Comparison of ENCODE assay signal across 15 cellular contexts in genomic region chr4:2141022-2141761, GRCh38.
DNase-seq lines count a peak whose midpoint lies in the region; ATAC-seq and TF ChIP-seq lines count a peak whose summit lies in the region.
"Had no signal": no experiment of that assay in that cellular context is flagged by ENCODE, and none has a peak within 500 bp of the region (broad histone marks: within the 10 kb centered on the region; RNA-seq: fewer than 3 reads in every experiment).

No MANE protein-coding gene starts in this region.

- intact Hi-C loops in esophagus muscularis mucosa (cut with DNase I), result no loop called here
- intact Hi-C loops in vagina (cut with DNase I), result no loop called here

- H3K9ac ChIP-seq in HUES48 (ENCODE audit: low read depth, low read length), result no peak overlapping the region

- H3K27ac ChIP-seq in HUES48 (ENCODE audit: low read depth, low read length) (peak overlapping the region; percentile 51), esophagus muscularis mucosa (replicated peaks in 1 of 4) (peak overlapping the region in 2 of 4 donors; percentile 14 to 36), vagina (no peak overlapping the region), Peyer's patch (no peak overlapping the region)
- H3K27ac ChIP-seq: hepatocyte, uterus had no signal

- H3K4me1 ChIP-seq in HUES48 (ENCODE audit: control insufficient read depth, insufficient read depth, low read length), result peaks cover 5% of the 10 kb centered on the region; the same call in 1 of the 2 replicates
- no peaks in the 10 kb centered on the region for H3K4me1 ChIP-seq in esophagus muscularis mucosa
- no peaks in the 10 kb centered on the region for H3K4me1 ChIP-seq in vagina
- no peaks in the 10 kb centered on the region for H3K4me1 ChIP-seq in Peyer's patch
- H3K4me1 ChIP-seq: BE2C, uterus had no signal

- no peaks in the 10 kb centered on the region for H3K9me3 Mint-ChIP-seq in stimulated activated memory B cell treated with anti-CD40 and anti-IgM and Interleukin-4, amounts not matched to agents 10 μg/mL and 1 μg/mL and 100 μg/mL, for 72 hours

- TF ChIP-seq POLR2A in esophagus muscularis mucosa (IDR thresholded peaks at IDR 0.05; ENCODE audit: low read depth), result no peak
- no peak for TF ChIP-seq POLR2A in vagina (IDR thresholded peaks at IDR 0.05)
- TF ChIP-seq POLR2A in Peyer's patch (IDR thresholded peaks at IDR 0.05), result no peak

- H3K4me1 Mint-ChIP-seq in stimulated activated memory B cell treated with anti-CD40 and anti-IgM and Interleukin-4, amounts not matched to agents 10 μg/mL and 1 μg/mL and 100 μg/mL, for 72 hours, result no peaks in the 10 kb centered on the region

- H3K27ac Mint-ChIP-seq in stimulated activated memory B cell treated with anti-CD40 and anti-IgM and Interleukin-4, amounts not matched to agents 10 μg/mL and 1 μg/mL and 100 μg/mL, for 72 hours, result no peak overlapping the region

- H3K27me3 Mint-ChIP-seq in stimulated activated memory B cell treated with anti-CD40 and anti-IgM and Interleukin-4, amounts not matched to agents 10 μg/mL and 1 μg/mL and 100 μg/mL, for 72 hours, result peaks cover 21% of the 10 kb centered on the region

- ATAC-seq in stimulated activated memory B cell treated with anti-CD40 and anti-IgM and Interleukin-4, amounts not matched to agents 10 μg/mL and 1 μg/mL and 100 μg/mL, for 72 hours, result peak; percentile 68

- WGBS in esophagus muscularis mucosa, result 80% methylated on average over 8 of the region's 8 CpGs

- peaks cover 91% of the 10 kb centered on the region for H3K27me3 ChIP-seq in HUES48 (ENCODE audit: control insufficient read depth, insufficient read depth, low read length)
- H3K27me3 ChIP-seq in esophagus muscularis mucosa, result no peaks in the 10 kb centered on the region
- H3K27me3 ChIP-seq in vagina, result no peaks in the 10 kb centered on the region
- no peaks in the 10 kb centered on the region for H3K27me3 ChIP-seq in Peyer's patch
- H3K27me3 ChIP-seq: BE2C, hepatocyte, uterus had no signal

- TF ChIP-seq CTCF in esophagus muscularis mucosa (IDR thresholded peaks at IDR 0.05) (no peak), vagina (IDR thresholded peaks at IDR 0.05) (no peak), Peyer's patch (IDR thresholded peaks at IDR 0.05) (no peak)

- H3K36me3 Mint-ChIP-seq in stimulated activated memory B cell treated with anti-CD40 and anti-IgM and Interleukin-4, amounts not matched to agents 10 μg/mL and 1 μg/mL and 100 μg/mL, for 72 hours, result no peaks in the 10 kb centered on the region

- in situ Hi-C loops in G401 (cut with HindIII; ENCODE audit: low sequenced_read_pairs), result no loop called here

- H3K4me3 Mint-ChIP-seq in stimulated activated memory B cell treated with anti-CD40 and anti-IgM and Interleukin-4, amounts not matched to agents 10 μg/mL and 1 μg/mL and 100 μg/mL, for 72 hours, result no peak overlapping the region

- DNase-seq in G401 (ENCODE audit: low spot score), result peak; percentile 33
- DNase-seq in esophagus muscularis mucosa (ENCODE audit: extremely low spot score), result peak; percentile 60
- DNase-seq in vagina (ENCODE audit: extremely low spot score in 2 of 2), result no peak
- no peak for DNase-seq in NCI-H1092 treated with DMSO at 0.1 percent for 48 hours (lab: John Stamatoyannopoulos, UW)
- DNase-seq in Peyer's patch, result no peak
- DNase-seq: activated gamma-delta T cell, BE2C, DND-41, KBM-7, NCI-H1436, NCI-H345, uterus had no signal

- H3K9me3 ChIP-seq in HUES48 (ENCODE audit: control insufficient read depth, insufficient read depth, low read length) (no peaks in the 10 kb centered on the region), esophagus muscularis mucosa (no peaks in the 10 kb centered on the region), vagina (no peaks in the 10 kb centered on the region), Peyer's patch (no peaks in the 10 kb centered on the region)
- H3K9me3 ChIP-seq: BE2C, uterus had no signal

- no peak for TF ChIP-seq EP300 in esophagus muscularis mucosa (IDR thresholded peaks at IDR 0.05)

- H3K36me3 ChIP-seq in HUES48 (ENCODE audit: control insufficient read depth, insufficient read depth, low read length) (no peaks in the 10 kb centered on the region), esophagus muscularis mucosa (no peaks in the 10 kb centered on the region), vagina (no peaks in the 10 kb centered on the region), Peyer's patch (no peaks in the 10 kb centered on the region)
- H3K36me3 ChIP-seq: BE2C, uterus had no signal

- H3K4me3 ChIP-seq in HUES48 (ENCODE audit: low read depth, low read length) (no peak overlapping the region), esophagus muscularis mucosa (no peak overlapping the region), vagina (no peak overlapping the region), Peyer's patch (no peak overlapping the region)
- H3K4me3 ChIP-seq: hepatocyte, uterus had no signal

Comparison
In these comparisons a context has a peak if more than half of its experiments do, and no peak if none do; other contexts are left out.
1. DNase-seq: peak in G401 (single experiment) and esophagus muscularis mucosa (single experiment); none in vagina (0 of 2), NCI-H1092 treated with DMSO at 0.1 percent for 48 hours (single experiment) and Peyer's patch (0 of 3).